1 cellular context compared by ENCODE assay signal in the genomic region with DNA sequence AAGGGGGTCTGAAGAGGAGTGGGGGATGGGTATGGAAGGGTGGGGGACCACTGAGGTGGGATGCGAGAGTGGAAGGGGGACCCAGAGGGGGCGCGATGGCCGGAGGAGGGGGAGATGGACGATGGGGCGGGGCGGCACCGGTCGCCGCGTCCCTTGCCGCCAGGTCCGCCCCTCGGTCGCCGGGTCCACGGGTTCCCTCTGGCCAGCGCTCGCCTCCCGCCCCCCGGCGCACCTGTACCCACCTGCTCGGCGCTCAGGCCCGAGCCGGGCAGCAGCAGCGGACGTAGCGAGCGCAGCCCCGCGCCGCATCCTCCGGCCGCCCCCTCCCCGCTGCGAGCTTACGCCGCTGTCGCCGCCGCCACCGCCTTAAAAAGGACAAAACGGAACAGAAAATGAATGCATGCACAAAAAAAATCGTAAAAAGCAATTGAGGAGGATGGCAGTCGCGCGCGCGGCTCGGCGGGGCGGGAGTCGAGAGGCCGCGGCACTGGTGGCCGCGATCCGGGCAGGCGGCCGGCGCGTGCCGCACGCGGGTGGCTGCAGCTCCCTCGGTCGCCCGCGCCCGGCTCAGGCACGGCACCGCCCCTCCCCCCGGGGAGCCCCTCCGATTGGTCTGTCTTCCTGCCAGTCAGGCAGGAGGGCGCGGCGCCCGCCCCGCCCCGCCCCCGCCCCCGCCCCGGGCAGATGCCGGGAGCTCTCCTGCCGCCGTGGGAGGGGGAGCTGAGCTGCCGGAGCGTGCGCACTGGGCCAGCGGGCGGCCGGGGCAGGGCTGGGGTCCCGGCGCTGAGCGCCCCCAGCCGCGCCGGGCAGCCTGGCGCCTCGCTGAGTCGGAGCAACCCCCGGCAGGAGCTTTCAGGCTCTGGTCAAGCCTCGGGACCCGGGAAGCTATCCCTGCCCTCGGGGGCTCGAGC.
TF ChIP-seq lines count a peak whose summit lies in the region.

A gene (minus strand): TSS at position 539 of the 911 bp plus-strand sequence. CDS start 87,699 bp downstream, outside the sequence.

TF ChIP-seq in HepG2, 621 proteins besides CTCF, POLR2A, EP300 and RAD21 (continued from another document):
- TF ChIP-seq, protein P1, sequence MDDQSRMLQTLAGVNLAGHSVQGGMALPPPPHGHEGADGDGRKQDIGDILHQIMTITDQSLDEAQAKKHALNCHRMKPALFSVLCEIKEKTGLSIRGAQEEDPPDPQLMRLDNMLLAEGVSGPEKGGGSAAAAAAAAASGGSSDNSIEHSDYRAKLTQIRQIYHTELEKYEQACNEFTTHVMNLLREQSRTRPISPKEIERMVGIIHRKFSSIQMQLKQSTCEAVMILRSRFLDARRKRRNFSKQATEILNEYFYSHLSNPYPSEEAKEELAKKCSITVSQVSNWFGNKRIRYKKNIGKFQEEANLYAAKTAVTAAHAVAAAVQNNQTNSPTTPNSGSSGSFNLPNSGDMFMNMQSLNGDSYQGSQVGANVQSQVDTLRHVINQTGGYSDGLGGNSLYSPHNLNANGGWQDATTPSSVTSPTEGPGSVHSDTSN (CRISPR knock-in tag; IDR thresholded peaks at IDR 0.05; ENCODE audit: borderline replicate concordance): no peak
- peak; percentile 41 for TF ChIP-seq HNRNPLL (IDR thresholded peaks at IDR 0.05; ENCODE audit: low read depth, low read length, poor library complexity, severe bottlenecking)
- TF ChIP-seq FOSL2 (CRISPR knock-in tag; IDR thresholded peaks at IDR 0.05): no peak
- TF ChIP-seq HNRNPK (IDR thresholded peaks at IDR 0.05; ENCODE audit: low read depth, low read length, poor library complexity, severe bottlenecking): peak; percentile 63
- TF ChIP-seq NFYC (CRISPR knock-in tag; IDR thresholded peaks at IDR 0.05): peak; percentile 68
- no peak for TF ChIP-seq ZKSCAN8 (CRISPR knock-in tag; IDR thresholded peaks at IDR 0.05; ENCODE audit: borderline replicate concordance)
- TF ChIP-seq, protein P2, sequence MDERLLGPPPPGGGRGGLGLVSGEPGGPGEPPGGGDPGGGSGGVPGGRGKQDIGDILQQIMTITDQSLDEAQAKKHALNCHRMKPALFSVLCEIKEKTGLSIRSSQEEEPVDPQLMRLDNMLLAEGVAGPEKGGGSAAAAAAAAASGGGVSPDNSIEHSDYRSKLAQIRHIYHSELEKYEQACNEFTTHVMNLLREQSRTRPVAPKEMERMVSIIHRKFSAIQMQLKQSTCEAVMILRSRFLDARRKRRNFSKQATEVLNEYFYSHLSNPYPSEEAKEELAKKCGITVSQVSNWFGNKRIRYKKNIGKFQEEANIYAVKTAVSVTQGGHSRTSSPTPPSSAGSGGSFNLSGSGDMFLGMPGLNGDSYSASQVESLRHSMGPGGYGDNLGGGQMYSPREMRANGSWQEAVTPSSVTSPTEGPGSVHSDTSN (CRISPR knock-in tag; IDR thresholded peaks at IDR 0.05): peak; percentile 72
- TF ChIP-seq SP1 (IDR thresholded peaks at IDR 0.05): no peak
- TF ChIP-seq SP1 (CRISPR knock-in tag; IDR thresholded peaks at IDR 0.05): 0 out of 2 replicates have a peak, but pooled peaks have one; percentile 21
- TF ChIP-seq, protein P3, sequence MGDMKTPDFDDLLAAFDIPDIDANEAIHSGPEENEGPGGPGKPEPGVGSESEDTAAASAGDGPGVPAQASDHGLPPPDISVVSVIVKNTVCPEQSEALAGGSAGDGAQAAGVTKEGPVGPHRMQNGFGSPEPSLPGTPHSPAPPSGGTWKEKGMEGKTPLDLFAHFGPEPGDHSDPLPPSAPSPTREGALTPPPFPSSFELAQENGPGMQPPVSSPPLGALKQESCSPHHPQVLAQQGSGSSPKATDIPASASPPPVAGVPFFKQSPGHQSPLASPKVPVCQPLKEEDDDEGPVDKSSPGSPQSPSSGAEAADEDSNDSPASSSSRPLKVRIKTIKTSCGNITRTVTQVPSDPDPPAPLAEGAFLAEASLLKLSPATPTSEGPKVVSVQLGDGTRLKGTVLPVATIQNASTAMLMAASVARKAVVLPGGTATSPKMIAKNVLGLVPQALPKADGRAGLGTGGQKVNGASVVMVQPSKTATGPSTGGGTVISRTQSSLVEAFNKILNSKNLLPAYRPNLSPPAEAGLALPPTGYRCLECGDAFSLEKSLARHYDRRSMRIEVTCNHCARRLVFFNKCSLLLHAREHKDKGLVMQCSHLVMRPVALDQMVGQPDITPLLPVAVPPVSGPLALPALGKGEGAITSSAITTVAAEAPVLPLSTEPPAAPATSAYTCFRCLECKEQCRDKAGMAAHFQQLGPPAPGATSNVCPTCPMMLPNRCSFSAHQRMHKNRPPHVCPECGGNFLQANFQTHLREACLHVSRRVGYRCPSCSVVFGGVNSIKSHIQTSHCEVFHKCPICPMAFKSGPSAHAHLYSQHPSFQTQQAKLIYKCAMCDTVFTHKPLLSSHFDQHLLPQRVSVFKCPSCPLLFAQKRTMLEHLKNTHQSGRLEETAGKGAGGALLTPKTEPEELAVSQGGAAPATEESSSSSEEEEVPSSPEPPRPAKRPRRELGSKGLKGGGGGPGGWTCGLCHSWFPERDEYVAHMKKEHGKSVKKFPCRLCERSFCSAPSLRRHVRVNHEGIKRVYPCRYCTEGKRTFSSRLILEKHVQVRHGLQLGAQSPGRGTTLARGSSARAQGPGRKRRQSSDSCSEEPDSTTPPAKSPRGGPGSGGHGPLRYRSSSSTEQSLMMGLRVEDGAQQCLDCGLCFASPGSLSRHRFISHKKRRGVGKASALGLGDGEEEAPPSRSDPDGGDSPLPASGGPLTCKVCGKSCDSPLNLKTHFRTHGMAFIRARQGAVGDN (CRISPR knock-in tag; IDR thresholded peaks at IDR 0.05): peak; percentile 36; the same call in 1 of the 2 replicates
- TF ChIP-seq BHLHE40 (IDR thresholded peaks at IDR 0.05; ENCODE audit: low read length): peak; percentile 41; the same call in 1 of the 2 replicates
- peak; percentile 81 for TF ChIP-seq SP2 (CRISPR knock-in tag; IDR thresholded peaks at IDR 0.05)
TF ChIP-seq in HepG2: peak in this region for 15.
